Comparison of ENCODE assay signal across 1 cellular context in the genomic region with DNA sequence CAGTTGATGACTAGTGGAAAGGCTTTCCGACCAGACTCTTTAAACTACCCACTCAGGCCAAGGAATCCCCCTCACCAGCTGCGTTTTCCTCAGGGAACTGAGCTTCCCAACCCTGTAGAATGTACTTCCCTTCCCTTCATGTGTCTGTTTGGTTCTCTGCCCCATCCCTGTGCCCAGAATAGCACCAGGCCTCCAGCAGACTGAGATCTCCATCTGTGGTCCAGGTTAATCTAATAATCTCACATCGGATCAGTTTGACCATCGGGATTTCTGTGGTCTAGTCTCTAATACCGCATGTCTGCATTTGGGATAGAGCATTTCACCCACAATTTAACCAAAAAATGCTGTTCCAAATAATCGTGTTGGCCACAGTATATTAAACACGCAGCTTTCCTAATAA.
TF ChIP-seq lines count a peak whose summit lies in the region.

No MANE protein-coding gene starts in this region.

TF ChIP-seq in IMR-90, 13 proteins besides CTCF, POLR2A, EP300 and RAD21:
- TF ChIP-seq, protein P1, sequence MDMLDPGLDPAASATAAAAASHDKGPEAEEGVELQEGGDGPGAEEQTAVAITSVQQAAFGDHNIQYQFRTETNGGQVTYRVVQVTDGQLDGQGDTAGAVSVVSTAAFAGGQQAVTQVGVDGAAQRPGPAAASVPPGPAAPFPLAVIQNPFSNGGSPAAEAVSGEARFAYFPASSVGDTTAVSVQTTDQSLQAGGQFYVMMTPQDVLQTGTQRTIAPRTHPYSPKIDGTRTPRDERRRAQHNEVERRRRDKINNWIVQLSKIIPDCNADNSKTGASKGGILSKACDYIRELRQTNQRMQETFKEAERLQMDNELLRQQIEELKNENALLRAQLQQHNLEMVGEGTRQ (IDR thresholded peaks at IDR 0.05; ENCODE audit: low read depth, low read length): no peak
- TF ChIP-seq CEBPB (IDR thresholded peaks at IDR 0.05; ENCODE audit: low read depth, low read length) (no peak), MAFK (IDR thresholded peaks at IDR 0.05; ENCODE audit: low read depth, low read length) (no peak), MAZ (IDR thresholded peaks at IDR 0.05; ENCODE audit: borderline replicate concordance, low read depth, low read length) (no peak), BHLHE40 (IDR thresholded peaks at IDR 0.05; ENCODE audit: low read depth, low read length) (no peak), SMC3 (IDR thresholded peaks at IDR 0.05; ENCODE audit: low read depth, low read length) (no peak), RCOR1 (IDR thresholded peaks at IDR 0.05; ENCODE audit: insufficient replicate concordance, low read length) (no peak), MXI1 (IDR thresholded peaks at IDR 0.05; ENCODE audit: borderline replicate concordance, low read depth, low read length) (no peak), NFE2L2 (IDR thresholded peaks at IDR 0.05; ENCODE audit: low read depth, low read length) (no peak), RFX5 (IDR thresholded peaks at IDR 0.05; ENCODE audit: low read depth, low read length) (no peak)
- TF ChIP-seq, protein P2, sequence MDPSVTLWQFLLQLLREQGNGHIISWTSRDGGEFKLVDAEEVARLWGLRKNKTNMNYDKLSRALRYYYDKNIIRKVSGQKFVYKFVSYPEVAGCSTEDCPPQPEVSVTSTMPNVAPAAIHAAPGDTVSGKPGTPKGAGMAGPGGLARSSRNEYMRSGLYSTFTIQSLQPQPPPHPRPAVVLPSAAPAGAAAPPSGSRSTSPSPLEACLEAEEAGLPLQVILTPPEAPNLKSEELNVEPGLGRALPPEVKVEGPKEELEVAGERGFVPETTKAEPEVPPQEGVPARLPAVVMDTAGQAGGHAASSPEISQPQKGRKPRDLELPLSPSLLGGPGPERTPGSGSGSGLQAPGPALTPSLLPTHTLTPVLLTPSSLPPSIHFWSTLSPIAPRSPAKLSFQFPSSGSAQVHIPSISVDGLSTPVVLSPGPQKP (IDR thresholded peaks at IDR 0.05; ENCODE audit: borderline replicate concordance, low read depth, low read length): no peak
TF ChIP-seq in IMR-90: peak in this region for 0.
